In the genomic region with DNA sequence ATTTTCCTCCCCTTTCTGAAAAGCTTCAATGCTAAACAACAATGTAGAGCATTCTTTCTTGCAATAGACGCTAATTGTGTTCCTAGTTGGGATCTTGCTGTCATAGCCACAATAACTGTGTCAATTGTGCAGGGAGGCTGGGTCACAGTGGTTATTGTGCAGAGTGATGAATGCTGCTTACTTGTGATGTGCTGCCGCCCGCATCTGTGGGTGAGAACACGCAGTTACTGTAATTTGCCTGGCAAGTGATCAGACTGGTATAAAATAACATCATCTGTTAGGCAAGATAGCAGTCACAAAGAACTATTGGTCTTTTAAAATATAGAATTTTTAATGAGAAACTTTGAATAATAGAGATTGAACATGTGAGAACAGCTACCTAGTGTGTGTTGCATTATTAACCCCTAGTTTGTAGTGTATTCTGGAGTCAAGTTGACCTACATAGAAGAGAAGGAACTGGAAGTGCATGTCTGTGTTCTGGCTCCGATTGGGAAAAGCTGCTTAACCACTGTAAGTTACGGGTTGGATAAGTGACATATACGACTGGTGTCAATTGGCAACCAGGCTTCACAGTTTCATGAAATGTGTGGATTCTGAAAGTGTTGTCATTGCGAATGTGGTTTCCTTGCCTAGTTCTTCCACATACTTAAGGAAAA, we compare ENCODE assay signal across 20 cellular contexts. TPM values are rescaled to one million over a fixed set of nuclear protein-coding genes. Genes with fewer than 3 reads are reported as not detected.
DNase-seq lines count a peak whose midpoint lies in the region; ATAC-seq lines count a peak whose summit lies in the region.
"Had no signal": no experiment of that assay in that cellular context is flagged by ENCODE, and none has a peak within 500 bp of the region (broad histone marks: within the 10 kb centered on the region; RNA-seq: fewer than 3 reads in every experiment).

No MANE protein-coding gene starts in this region.

- peak overlapping the region; percentile 96 for H3K27ac ChIP-seq in angular gyrus (ENCODE audit: low read depth, low read length)
- H3K27ac ChIP-seq: hepatocyte, KMS-11 had no signal

- H3K36me3 Mint-ChIP-seq in activated T-helper 1 cell treated with anti-CD3 and anti-CD28 coated beads, Interleukin-12 subunit alpha, Interleukin-12 subunit beta, Interleukin-2, Interleukin-4 antibody, amounts not matched to agents 30 ng/mL and 10 ng/mL and 1 ng/mL, durations not matched to agents 14 hours and 24 hours and 36 hours (ENCODE audit: low read depth), result peaks cover 27% of the 10 kb centered on the region

- no peaks in the 10 kb centered on the region for H3K27me3 Mint-ChIP-seq in activated T-helper 1 cell treated with anti-CD3 and anti-CD28 coated beads, Interleukin-12 subunit alpha, Interleukin-12 subunit beta, Interleukin-2, Interleukin-4 antibody, amounts not matched to agents 30 ng/mL and 10 ng/mL and 1 ng/mL, durations not matched to agents 14 hours and 24 hours and 36 hours (ENCODE audit: insufficient read depth)
- H3K27me3 Mint-ChIP-seq: CD4-positive, alpha-beta memory T cell had no signal

- DNase-seq in COLO829 (ENCODE audit: low spot score) (peak; percentile 78), head of caudate nucleus (peak; percentile 64 to 95 (median 84)), pons (ENCODE audit: low spot score) (peak; percentile 99), KG1 (lab: John Stamatoyannopoulos, UW) (no peak), islet precursor cell (no peak)
- no peak for DNase-seq in activated T-helper 1 cell treated with anti-CD3 and anti-CD28 coated beads, Interleukin-12 subunit alpha, Interleukin-12 subunit beta, Interleukin-2, Interleukin-4 antibody, amounts not matched to agents 30 ng/mL and 10 ng/mL and 1 ng/mL, durations not matched to agents 14 hours and 24 hours and 36 hours (ENCODE audit: low spot score)
- DNase-seq: CD4-positive, alpha-beta memory T cell; DND-41; mesendoderm; NCI-H510A treated with DMSO at 0.1 percent for 48 hours; nephron progenitor cell; SIG-M5; spleen; stimulated activated CD8-positive, alpha-beta memory T cell treated with anti-CD3 and anti-CD28 coated beads, Interleukin-4, amount 100 ng/mL, for 48 hours; T-helper 1 cell had no signal

- no peaks in the 10 kb centered on the region for H3K9me3 Mint-ChIP-seq in activated T-helper 1 cell treated with anti-CD3 and anti-CD28 coated beads, Interleukin-12 subunit alpha, Interleukin-12 subunit beta, Interleukin-2, Interleukin-4 antibody, amounts not matched to agents 30 ng/mL and 10 ng/mL and 1 ng/mL, durations not matched to agents 14 hours and 24 hours and 36 hours
- H3K9me3 Mint-ChIP-seq: CD4-positive, alpha-beta memory T cell; nephron progenitor cell had no signal

- intact Hi-C loops in head of caudate nucleus (cut with DNase I), result loop anchor here (2.0 to 5.0 kb wide), 2 partner anchors 44 to 414 kb away; partner anchors contain the start of genes MYCBP2 and SLAIN1
- intact Hi-C loops in activated T-helper 1 cell treated with anti-CD3 and anti-CD28 coated beads, Interleukin-12 subunit alpha, Interleukin-12 subunit beta, Interleukin-2, Interleukin-4 antibody, amounts not matched to agents 30 ng/mL and 10 ng/mL and 1 ng/mL, durations not matched to agents 14 hours and 24 hours and 36 hours (cut with micrococcal nuclease), result no loop called here

- H3K4me3 Mint-ChIP-seq in activated T-helper 1 cell treated with anti-CD3 and anti-CD28 coated beads, Interleukin-12 subunit alpha, Interleukin-12 subunit beta, Interleukin-2, Interleukin-4 antibody, amounts not matched to agents 30 ng/mL and 10 ng/mL and 1 ng/mL, durations not matched to agents 14 hours and 24 hours and 36 hours, result no peak overlapping the region
- H3K4me3 Mint-ChIP-seq: CD4-positive, alpha-beta memory T cell; nephron progenitor cell had no signal

- no peak overlapping the region for H3K27ac Mint-ChIP-seq in activated T-helper 1 cell treated with anti-CD3 and anti-CD28 coated beads, Interleukin-12 subunit alpha, Interleukin-12 subunit beta, Interleukin-2, Interleukin-4 antibody, amounts not matched to agents 30 ng/mL and 10 ng/mL and 1 ng/mL, durations not matched to agents 14 hours and 24 hours and 36 hours
- H3K27ac Mint-ChIP-seq: nephron progenitor cell had no signal

- no peak for ATAC-seq in activated CD4-positive, CD25-positive, alpha-beta regulatory T cell treated with anti-CD3 and anti-CD28 coated beads, Interleukin-2, amount 50 U/mL, for 24 hours

- H3K4me1 Mint-ChIP-seq in activated T-helper 1 cell treated with anti-CD3 and anti-CD28 coated beads, Interleukin-12 subunit alpha, Interleukin-12 subunit beta, Interleukin-2, Interleukin-4 antibody, amounts not matched to agents 30 ng/mL and 10 ng/mL and 1 ng/mL, durations not matched to agents 14 hours and 24 hours and 36 hours (ENCODE audit: low read depth), result peaks cover 19% of the 10 kb centered on the region
- H3K4me1 Mint-ChIP-seq: nephron progenitor cell had no signal

RNA-seq across cellular contexts. Expression of gene SLAIN1, which starts 43.6 kb away (rescaled TPM):
- 36.3 and 43.3 TPM in 2 replicates for total RNA-seq in activated T-helper 1 cell treated with anti-CD3 and anti-CD28 coated beads, Interleukin-12 subunit alpha, Interleukin-12 subunit beta, Interleukin-2, Interleukin-4 antibody, amounts not matched to agents 30 ng/mL and 10 ng/mL and 1 ng/mL, durations not matched to agents 14 hours and 24 hours and 36 hours
- total RNA-seq: HT-29 had no signal

Comparison
In these comparisons a context has a peak if more than half of its experiments do, and no peak if none do; other contexts are left out.
1. DNase-seq: peak in COLO829 (single experiment), head of caudate nucleus (42 of 42) and pons (single experiment); none in KG1 (single experiment), activated T-helper 1 cell treated with anti-CD3 and anti-CD28 coated beads, Interleukin-12 subunit alpha, Interleukin-12 subunit beta, Interleukin-2, Interleukin-4 antibody, amounts not matched to agents 30 ng/mL and 10 ng/mL and 1 ng/mL, durations not matched to agents 14 hours and 24 hours and 36 hours (single experiment) and islet precursor cell (single experiment).